ENCODE assay signal across 1 cellular context in the genomic region with DNA sequence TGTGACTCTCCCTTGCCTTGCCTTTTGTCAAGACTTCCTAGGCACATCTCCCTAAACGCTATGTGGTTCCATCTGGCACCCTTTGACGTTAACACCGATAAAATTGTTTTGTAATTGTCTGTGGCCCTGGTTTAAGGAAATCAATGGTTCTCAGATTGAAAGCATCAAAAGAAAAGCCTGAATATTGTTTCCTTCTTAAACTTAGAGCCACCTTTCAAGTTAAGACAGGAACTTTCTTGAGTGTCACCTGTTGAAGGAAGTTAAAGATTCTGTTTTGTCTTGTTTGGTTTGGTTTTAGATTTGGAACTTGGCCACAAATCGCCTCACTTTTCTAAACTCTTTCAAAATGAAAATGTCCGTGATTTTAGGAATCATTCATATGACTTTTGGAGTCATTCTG.
TF ChIP-seq lines count a peak whose summit lies in the region.

No MANE protein-coding gene starts in this region.

TF ChIP-seq in HEK293, 187 proteins besides CTCF, POLR2A, EP300 and RAD21 (continued from another document):
- peak; percentile 54; the same call in 1 of the 2 replicates for TF ChIP-seq SCRT2 (tag by site-specific recombination; IDR thresholded peaks at IDR 0.05)
- no peak for TF ChIP-seq ZBTB17 (tag by site-specific recombination; IDR thresholded peaks at IDR 0.05)
